1 cellular context compared by ENCODE assay signal in the genomic region with DNA sequence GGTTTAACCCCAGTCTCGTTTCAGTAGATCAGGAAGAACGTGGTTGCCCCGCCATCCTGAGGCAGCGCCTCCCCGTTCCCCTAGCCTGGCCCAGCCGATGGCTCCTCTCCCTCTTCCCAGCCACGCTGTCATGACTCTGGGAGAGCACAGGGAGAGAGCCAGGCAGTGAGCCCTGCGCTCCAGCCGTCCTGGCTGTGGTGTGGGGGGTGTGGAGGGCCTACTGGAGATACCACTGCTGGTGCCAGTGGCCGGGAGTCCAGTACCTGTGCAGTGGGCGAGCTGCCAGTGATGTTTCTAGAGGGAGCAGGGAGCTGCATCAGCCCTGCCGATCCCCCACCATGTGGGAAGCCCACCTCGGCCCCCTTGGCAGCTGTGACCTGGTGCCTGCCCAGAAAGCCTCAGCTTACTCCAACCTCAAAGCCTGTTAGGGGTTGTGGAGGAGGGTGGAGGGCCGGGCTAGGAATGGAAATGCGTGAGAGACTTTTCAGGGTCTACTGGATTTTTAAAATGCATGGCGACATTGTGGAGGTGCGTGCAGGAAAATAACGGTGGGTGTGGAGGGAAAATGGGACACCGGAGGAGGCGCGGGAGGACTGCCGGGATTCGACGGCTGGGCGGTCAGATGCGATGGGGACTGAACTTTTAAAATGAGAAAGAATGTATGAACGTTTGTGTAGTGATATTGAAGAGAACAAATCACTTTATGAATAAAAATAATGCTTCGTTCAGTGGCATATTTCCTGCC.
TF ChIP-seq lines count a peak whose summit lies in the region.

No MANE protein-coding gene starts in this region.

TF ChIP-seq in SK-N-SH, 30 proteins besides CTCF, POLR2A, EP300 and RAD21 (continued from another document):
- TF ChIP-seq, protein P1, sequence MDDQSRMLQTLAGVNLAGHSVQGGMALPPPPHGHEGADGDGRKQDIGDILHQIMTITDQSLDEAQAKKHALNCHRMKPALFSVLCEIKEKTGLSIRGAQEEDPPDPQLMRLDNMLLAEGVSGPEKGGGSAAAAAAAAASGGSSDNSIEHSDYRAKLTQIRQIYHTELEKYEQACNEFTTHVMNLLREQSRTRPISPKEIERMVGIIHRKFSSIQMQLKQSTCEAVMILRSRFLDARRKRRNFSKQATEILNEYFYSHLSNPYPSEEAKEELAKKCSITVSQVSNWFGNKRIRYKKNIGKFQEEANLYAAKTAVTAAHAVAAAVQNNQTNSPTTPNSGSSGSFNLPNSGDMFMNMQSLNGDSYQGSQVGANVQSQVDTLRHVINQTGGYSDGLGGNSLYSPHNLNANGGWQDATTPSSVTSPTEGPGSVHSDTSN (IDR thresholded peaks at IDR 0.05), result no peak
- no peak for TF ChIP-seq FOXJ3 (CRISPR knock-in tag; IDR thresholded peaks at IDR 0.05)
- no peak for TF ChIP-seq EZH2phosphoT487 (IDR thresholded peaks at IDR 0.05; ENCODE audit: borderline replicate concordance, low read depth)
- no peak for TF ChIP-seq RFX5 (IDR thresholded peaks at IDR 0.05; ENCODE audit: low read length)
- no peak for TF ChIP-seq FOSL2 (IDR thresholded peaks at IDR 0.05; ENCODE audit: borderline replicate concordance, low read depth)
- TF ChIP-seq SMC3 (IDR thresholded peaks at IDR 0.05; ENCODE audit: low read depth, low read length), result no peak
TF ChIP-seq in SK-N-SH: peak in this region for 0.
